In genomic region chr6:123562264-123562663, GRCh38 we compare ENCODE assay signal across 29 cellular contexts.
"Had no signal": no experiment of that assay in that cellular context is flagged by ENCODE, and none has a peak within 500 bp of the region (broad histone marks: within the 10 kb centered on the region; RNA-seq: fewer than 3 reads in every experiment).

No MANE protein-coding gene starts in this region.

- H3K27ac ChIP-seq: left lung, lower lobe of right lung, neural progenitor cell, neutrophil, parathyroid adenoma, right atrium auricular region, right lobe of liver, tibial nerve, vagina had no signal

- H3K9me3 ChIP-seq: left lung, lower lobe of right lung, neutrophil, right atrium auricular region, right lobe of liver, tibial nerve, vagina had no signal

- H3K4me3 ChIP-seq: left lung, lower lobe of right lung, neural progenitor cell, right atrium auricular region, right lobe of liver, smooth muscle cell, tibial nerve, vagina had no signal

- DNase-seq: hypothalamus; immature natural killer cell; kidney; left colon; left lung; lower lobe of right lung; mammary epithelial cell; mesenchymal stem cell; naive B cell; natural killer cell; nephron progenitor cell; occipital lobe; right lobe of liver; stimulated activated CD4-positive, alpha-beta T cell treated with anti-CD3 and anti-CD28 coated beads, Interleukin-1b, Interleukin-23, amount 100 ng/mL, for 48 hours; stimulated activated CD4-positive, alpha-beta T cell treated with anti-CD3 and anti-CD28 coated beads, Interleukin-2, amount 100 ng/mL, for 48 hours; stimulated activated CD4-positive, alpha-beta T cell treated with anti-CD3 and anti-CD28 coated beads, Interleukin-4, amount 100 ng/mL, for 4 hours; stimulated activated CD8-positive, alpha-beta memory T cell treated with anti-CD3 and anti-CD28 coated beads, Interleukin-4, amount 100 ng/mL, for 48 hours; stimulated activated naive CD4-positive, alpha-beta T cell treated with Interleukin-2 at 50 U/mL for 16 hours; stimulated activated naive CD8-positive, alpha-beta T cell treated with anti-CD3 and anti-CD28 coated beads, Interleukin-15, amount 100 ng/mL, for 72 hours; substantia nigra had no signal

- ATAC-seq: left colon; left lung; lower lobe of right lung; natural killer cell; right lobe of liver; stimulated activated memory B cell treated with anti-CD40 and anti-IgM and Interleukin-4, amounts not matched to agents 10 μg/mL and 1 μg/mL and 100 μg/mL, for 72 hours; stimulated activated naive CD8-positive, alpha-beta T cell treated with anti-CD3 and anti-CD28 coated beads, Interleukin-15, amount 100 ng/mL, for 72 hours had no signal

- H3K4me2 ChIP-seq: neural progenitor cell, smooth muscle cell had no signal

- H3K36me3 ChIP-seq: left lung, lower lobe of right lung, neural progenitor cell, neutrophil, right atrium auricular region, right lobe of liver, tibial nerve, vagina had no signal

- H3K79me2 ChIP-seq: parathyroid adenoma had no signal

- H3K27me3 ChIP-seq: left lung, neural progenitor cell, neutrophil, right atrium auricular region, right lobe of liver, tibial nerve, vagina had no signal

- FAIRE-seq: islet of Langerhans, kidney had no signal

- H3K9ac ChIP-seq: neural progenitor cell, parathyroid adenoma had no signal

- H3K4me1 ChIP-seq: left lung, lower lobe of right lung, neural progenitor cell, right atrium auricular region, right lobe of liver, tibial nerve, vagina had no signal

- H2AFZ ChIP-seq: neural progenitor cell, parathyroid adenoma had no signal
